ENCODE assay signal across 23 cellular contexts in genomic region chr17:53949473-53950090, GRCh38.
"Had no signal": no experiment of that assay in that cellular context is flagged by ENCODE, and none has a peak within 500 bp of the region (broad histone marks: within the 10 kb centered on the region; RNA-seq: fewer than 3 reads in every experiment).

No MANE protein-coding gene starts in this region.

- H3K36me3 Mint-ChIP-seq: mesothelial cell of epicardium had no signal

- H3K36me3 ChIP-seq: gastrocnemius medialis, left lung, prostate gland, right atrium auricular region, upper lobe of left lung had no signal

- H3K27ac ChIP-seq: coronary artery, gastrocnemius medialis, left lung, prostate gland, right atrium auricular region, SK-N-MC, upper lobe of left lung had no signal

- ATAC-seq: activated CD4-positive, CD25-positive, alpha-beta regulatory T cell treated with anti-CD3 and anti-CD28 coated beads, Interleukin-2, amount 50 U/mL, for 24 hours; activated naive CD4-positive, alpha-beta T cell treated with anti-CD3 and anti-CD28 coated beads, Interleukin-2, amount 50 U/mL, for 72 hours; esophagus mucosa; left lung; naive thymus-derived CD8-positive, alpha-beta T cell; stimulated activated naive CD8-positive, alpha-beta T cell treated with anti-CD3 and anti-CD28 coated beads, Interleukin-15, Interleukin-2, amounts not matched to agents 100 U/mL and 50 U/mL, for 24 hours had no signal

- H3K4me3 ChIP-seq: coronary artery, gastrocnemius medialis, left lung, lung, prostate gland, right atrium auricular region, SK-N-MC, upper lobe of left lung had no signal

- H3K27ac Mint-ChIP-seq: activated naive CD4-positive, alpha-beta T cell treated with anti-CD3 and anti-CD28 coated beads, Interleukin-2, amount 50 U/mL, for 72 hours; mesothelial cell of epicardium; naive thymus-derived CD8-positive, alpha-beta T cell had no signal

- H3K4me1 ChIP-seq: gastrocnemius medialis, left lung, prostate gland, right atrium auricular region, upper lobe of left lung had no signal

- FAIRE-seq: astrocyte, endometrium, islet of Langerhans had no signal

- H3K4me3 Mint-ChIP-seq: mesothelial cell of epicardium; naive thymus-derived CD8-positive, alpha-beta T cell had no signal

- H3K27me3 ChIP-seq: gastrocnemius medialis, left lung, right atrium auricular region, upper lobe of left lung had no signal

- H3K27me3 Mint-ChIP-seq: naive thymus-derived CD8-positive, alpha-beta T cell had no signal

- H3K9me3 ChIP-seq: gastrocnemius medialis, prostate gland had no signal

- H3K4me1 Mint-ChIP-seq: naive thymus-derived CD8-positive, alpha-beta T cell had no signal

- DNase-seq: activated CD4-positive, alpha-beta T cell treated with anti-CD3 and anti-CD28 coated beads, Interleukin-2, amount 50 U/mL, for 1 hour; activated T-cell treated with anti-CD3 and anti-CD28 coated beads, Interleukin-2, amount 50 U/mL, for 1 hour; cerebellar nuclear complex; gastrocnemius medialis; hippocampal formation; left lung; naive thymus-derived CD8-positive, alpha-beta T cell; stimulated activated CD4-positive, alpha-beta T cell treated with anti-CD3 and anti-CD28 coated beads, Interleukin-4, amount 100 ng/mL, for 4 hours; stimulated activated naive CD8-positive, alpha-beta T cell treated with anti-CD3 and anti-CD28 coated beads, Interleukin-15, Interleukin-2, amounts not matched to agents 100 U/mL and 50 U/mL, for 24 hours; SW 1271; upper lobe of left lung had no signal
